In the genomic region with DNA sequence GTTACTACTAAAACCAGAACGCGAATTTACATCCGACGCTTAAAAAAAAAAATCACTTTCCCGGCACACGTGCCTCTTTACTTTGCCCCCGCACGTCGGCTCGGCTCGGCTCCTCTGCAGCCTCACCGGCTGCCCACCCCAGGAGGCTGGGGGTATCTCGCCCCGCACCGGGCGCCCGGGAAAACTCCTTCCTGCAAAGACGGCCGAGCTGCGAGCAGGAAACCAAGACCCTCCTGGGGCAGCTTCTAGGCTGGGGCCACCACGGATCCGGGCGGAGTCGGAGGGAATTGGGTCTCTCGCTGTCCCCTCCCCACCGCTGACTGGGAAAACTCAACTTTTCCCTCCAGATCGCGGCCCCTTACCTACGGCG, we compare ENCODE assay signal across 7 cellular contexts. TPM values are rescaled to one million over a fixed set of nuclear protein-coding genes. Genes with fewer than 3 reads are reported as not detected.
DNase-seq lines count a peak whose midpoint lies in the region; ATAC-seq, FAIRE-seq and TF ChIP-seq lines count a peak whose summit lies in the region.

No MANE protein-coding gene starts in this region.

- no peaks in the 10 kb centered on the region for H3K9me3 Mint-ChIP-seq in activated naive CD8-positive, alpha-beta T cell treated with anti-CD3 and anti-CD28 coated beads, Interleukin-2, amount 10 ng/mL, durations not matched to agents 7 days and 5 days

- H3K36me3 ChIP-seq in iPS-18a (ENCODE audit: control insufficient read depth, low read depth, low read length) (peaks cover 8% of the 10 kb centered on the region), small intestine (ENCODE audit: control insufficient read depth in 2 of 2, insufficient read depth in 2 of 2, low read length in 2 of 2) (no peaks in the 10 kb centered on the region)

- peaks cover 11% of the 10 kb centered on the region for H3K4me1 ChIP-seq in iPS-18a (ENCODE audit: control insufficient read depth, low read depth, low read length)
- H3K4me1 ChIP-seq in small intestine (ENCODE audit: control insufficient read depth in 2 of 2, insufficient read depth in 1 of 2, low read depth in 1 of 2, low read length in 1 of 2), result peaks cover 0 to under 1% of the 10 kb centered on the region in 2 donors

- POLR2A ChIA-PET in activated naive CD8-positive, alpha-beta T cell treated with anti-CD3 and anti-CD28 coated beads, Interleukin-2, amount 10 ng/mL, durations not matched to agents 7 days and 5 days (lab: Charles Lee), result no interaction called here

- peak overlapping the region; percentile 86 for H3K4me3 Mint-ChIP-seq in activated naive CD8-positive, alpha-beta T cell treated with anti-CD3 and anti-CD28 coated beads, Interleukin-2, amount 10 ng/mL, durations not matched to agents 7 days and 5 days

- no peak for TF ChIP-seq CTCF in GM12875 (IDR thresholded peaks at IDR 0.05; ENCODE audit: borderline replicate concordance, insufficient read depth, low read depth, low read length)

- H3K4me1 Mint-ChIP-seq in activated naive CD8-positive, alpha-beta T cell treated with anti-CD3 and anti-CD28 coated beads, Interleukin-2, amount 10 ng/mL, durations not matched to agents 7 days and 5 days, result peaks cover 9% of the 10 kb centered on the region

- H3K9ac ChIP-seq in iPS-18a (ENCODE audit: low read length), result peak overlapping the region; percentile 86

- H3K4me3 ChIP-seq in GM12875 (ENCODE audit: low read depth, low read length) (peak overlapping the region; percentile 53), iPS-18a (ENCODE audit: low read length) (peak overlapping the region; percentile 86), small intestine (ENCODE audit: low read depth in 1 of 2, low read length in 2 of 2) (peak overlapping the region; percentile 64)

- no peak overlapping the region for H3K27ac Mint-ChIP-seq in activated naive CD8-positive, alpha-beta T cell treated with anti-CD3 and anti-CD28 coated beads, Interleukin-2, amount 10 ng/mL, durations not matched to agents 7 days and 5 days

- DNase-seq in LoVo (ENCODE audit: low spot score) (peak; percentile 23), small intestine (no peak), midbrain (lab: John Stamatoyannopoulos, UW) (no peak)
- DNase-seq in activated naive CD8-positive, alpha-beta T cell treated with anti-CD3 and anti-CD28 coated beads, Interleukin-2, amount 10 ng/mL, durations not matched to agents 7 days and 5 days, result no peak

- no peaks in the 10 kb centered on the region for H3K9me3 ChIP-seq in iPS-18a (ENCODE audit: control insufficient read depth, low read depth, low read length)
- no peaks in the 10 kb centered on the region for H3K9me3 ChIP-seq in small intestine (ENCODE audit: control insufficient read depth, low read depth)

- no peaks in the 10 kb centered on the region for H3K36me3 Mint-ChIP-seq in activated naive CD8-positive, alpha-beta T cell treated with anti-CD3 and anti-CD28 coated beads, Interleukin-2, amount 10 ng/mL, durations not matched to agents 7 days and 5 days

- FAIRE-seq in small intestine (lab: Jason Lieb, UNC), result no peak

- 0 to 1% (median 1%) methylated on average over 25 to 30 of the region's 30 CpGs for WGBS in small intestine, 3 donors

- H3K27me3 Mint-ChIP-seq in activated naive CD8-positive, alpha-beta T cell treated with anti-CD3 and anti-CD28 coated beads, Interleukin-2, amount 10 ng/mL, durations not matched to agents 7 days and 5 days, result peaks cover 25% of the 10 kb centered on the region

- H3K27ac ChIP-seq in iPS-18a (ENCODE audit: low read length) (peak overlapping the region; percentile 59), small intestine (ENCODE audit: low read depth in 1 of 2, low read length in 1 of 2) (peak overlapping the region; percentile 86 to 92)

- H3K27me3 ChIP-seq in iPS-18a (ENCODE audit: control insufficient read depth, insufficient read depth, low read length) (no peaks in the 10 kb centered on the region), small intestine (ENCODE audit: control insufficient read depth in 2 of 2, insufficient read depth in 2 of 2, low read length in 2 of 2) (no peaks in the 10 kb centered on the region)

- ATAC-seq in activated naive CD8-positive, alpha-beta T cell treated with anti-CD3 and anti-CD28 coated beads, Interleukin-2, amount 10 ng/mL, durations not matched to agents 7 days and 5 days (ENCODE audit: low read depth), result peak; percentile 10
- no peak for ATAC-seq in HG03280 (IDR thresholded peaks at IDR 0.05; ENCODE audit: unreplicated experiment)

RNA-seq across cellular contexts. Expression of a gene that starts 0.6 kb away (rescaled TPM):
- total RNA-seq in activated naive CD8-positive, alpha-beta T cell treated with anti-CD3 and anti-CD28 coated beads, Interleukin-2, amount 10 ng/mL, durations not matched to agents 7 days and 5 days, result 1 to 10 TPM; 7.6 to 8.5 TPM
- polyA plus RNA-seq in small intestine, result 10 to 100 TPM; 32.8 to 89.7 (median 45.7) TPM

RNA-seq across cellular contexts. Expression of a gene that starts 32.7 kb away (rescaled TPM):
- total RNA-seq in activated naive CD8-positive, alpha-beta T cell treated with anti-CD3 and anti-CD28 coated beads, Interleukin-2, amount 10 ng/mL, durations not matched to agents 7 days and 5 days, result 10 to 100 TPM; 95.4 to 95.8 TPM
- 1,000 to 10,000 TPM in 2 of 3 donors, 100 to 1,000 TPM in 1; 457 to 2,607 (median 1,131) TPM for polyA plus RNA-seq in small intestine

RNA-seq across cellular contexts. Expression of a gene that starts 42.2 kb away (rescaled TPM):
- total RNA-seq in activated naive CD8-positive, alpha-beta T cell treated with anti-CD3 and anti-CD28 coated beads, Interleukin-2, amount 10 ng/mL, durations not matched to agents 7 days and 5 days, result 10 to 100 TPM; 48.2 to 50.6 TPM
- polyA plus RNA-seq in small intestine, result 100 to 1,000 TPM in 2 of 3 donors, 10 to 100 TPM in 1; 47.4 to 122 (median 114) TPM
